Comparison of ENCODE assay signal across 8 cellular contexts in the genomic region with DNA sequence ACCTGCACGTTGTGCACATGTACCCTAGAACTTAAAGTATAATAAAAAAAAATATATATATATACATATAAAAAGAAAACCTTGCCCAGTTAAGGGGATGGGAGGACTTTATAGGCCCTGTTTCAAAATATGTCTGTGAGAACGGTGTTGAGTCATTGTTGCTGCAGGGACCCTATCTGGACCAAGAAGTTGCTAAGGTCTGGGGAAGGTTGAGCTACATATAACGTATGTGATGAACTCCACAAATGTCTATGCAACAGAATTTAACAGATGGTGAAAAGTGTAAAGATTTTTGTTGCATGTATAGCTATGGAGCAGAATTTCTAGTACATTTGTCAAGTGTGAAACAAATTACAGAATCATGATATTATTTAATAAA. TPM values are rescaled to one million over a fixed set of nuclear protein-coding genes. Genes with fewer than 3 reads are reported as not detected.
"Had no signal": no experiment of that assay in that cellular context is flagged by ENCODE, and none has a peak within 500 bp of the region (broad histone marks: within the 10 kb centered on the region; RNA-seq: fewer than 3 reads in every experiment).

No MANE protein-coding gene starts in this region.

- H3K36me3 Mint-ChIP-seq: IgD-negative memory B cell had no signal

- H3K4me3 Mint-ChIP-seq: GM23338, H9, IgD-negative memory B cell had no signal

- H3K9ac ChIP-seq: KMS-11 had no signal

- H3K4me2 ChIP-seq: GM23338, KMS-11 had no signal

- H3K27ac Mint-ChIP-seq: GM23338, H9, IgD-negative memory B cell had no signal

- FAIRE-seq: H54, HTR-8/SVneo had no signal

- H3K4me3 ChIP-seq: GM23338 had no signal

- H3K9me3 Mint-ChIP-seq: GM23338, H9 had no signal

- H3K27ac ChIP-seq: KMS-11 had no signal

- DNase-seq: Karpas-422, KBM-7 had no signal

RNA-seq across cellular contexts. Expression of a gene that starts 59.7 kb away (rescaled TPM):
- polyA plus RNA-seq: IgD-negative memory B cell had no signal
